Comparison of ENCODE assay signal across 8 cellular contexts in the genomic region with DNA sequence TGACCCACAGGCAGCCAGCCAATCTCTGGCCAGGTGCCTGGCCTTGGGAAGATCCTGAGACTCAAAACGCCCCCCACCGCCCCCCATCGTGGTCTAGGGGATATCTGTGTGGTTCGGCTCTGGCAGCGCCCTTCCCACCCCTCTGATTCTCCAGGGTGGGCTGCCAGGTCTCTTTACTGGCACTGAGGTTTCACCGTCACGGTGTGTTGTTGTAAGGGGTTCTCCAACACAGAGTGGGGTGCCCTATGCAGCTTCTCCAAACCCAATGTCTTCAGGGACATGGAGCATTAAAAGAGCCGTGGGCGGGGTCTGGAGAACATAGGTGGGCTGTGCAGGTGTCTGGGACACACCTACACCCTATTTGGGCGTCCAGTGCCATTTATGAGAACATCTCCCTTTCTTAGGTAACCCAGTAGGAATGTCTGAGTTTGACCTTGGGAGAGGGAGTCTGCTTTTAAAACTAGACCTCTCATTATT. TPM values are rescaled to one million over a fixed set of nuclear protein-coding genes. Genes with fewer than 3 reads are reported as not detected.
DNase-seq lines count a peak whose midpoint lies in the region; ATAC-seq and TF ChIP-seq lines count a peak whose summit lies in the region.

No MANE protein-coding gene starts in this region.

- peaks cover 60% of the 10 kb centered on the region for H3K4me1 Mint-ChIP-seq in dendritic cell treated with granulocyte-macrophage colony-stimulating factor and Interleukin-4, amounts not matched to agents 40 ng/mL and 50 ng/mL, for 4 days (ENCODE audit: low read depth)
- peaks cover 42% of the 10 kb centered on the region for H3K4me1 Mint-ChIP-seq in neural progenitor cell

- H3K9ac ChIP-seq in BLaER1 treated with 17β-estradiol and CSF1 and Interleukin-3, amounts not matched to agents 10 nM and 100 nM, result peak overlapping the region; percentile 80 to 91 (median 87)
- H3K9ac ChIP-seq in MM.1S (ENCODE audit: low read length) (no peak overlapping the region), neural progenitor cell (no peak overlapping the region)

- no peak overlapping the region for H2AFZ ChIP-seq in MM.1S (ENCODE audit: low read length)
- no peak overlapping the region for H2AFZ ChIP-seq in neural progenitor cell (replicated peaks)

- H3K9me3 Mint-ChIP-seq in dendritic cell treated with granulocyte-macrophage colony-stimulating factor and Interleukin-4, amounts not matched to agents 40 ng/mL and 50 ng/mL, for 4 days, result no peaks in the 10 kb centered on the region
- no peaks in the 10 kb centered on the region for H3K9me3 Mint-ChIP-seq in neural progenitor cell

- H4K20me1 ChIP-seq in BLaER1 treated with 17β-estradiol and CSF1 and Interleukin-3, amounts not matched to agents 10 nM and 100 nM, result peaks cover 55 to 62% (median 59%) of the 10 kb centered on the region in 11 experiments
- H4K20me1 ChIP-seq in MM.1S (ENCODE audit: insufficient read depth, low read length) (no peaks in the 10 kb centered on the region), neural progenitor cell (ENCODE audit: low read depth) (peaks cover 44% of the 10 kb centered on the region)

- H3K4me2 ChIP-seq in BLaER1 treated with 17β-estradiol and CSF1 and Interleukin-3, amounts not matched to agents 10 nM and 100 nM, result peak overlapping the region; percentile 93 to 100 (median 99)
- H3K4me2 ChIP-seq in MM.1S (ENCODE audit: low read depth, low read length) (peak overlapping the region; percentile 91), neural progenitor cell (no peak overlapping the region)

- H3K27me3 Mint-ChIP-seq in dendritic cell treated with granulocyte-macrophage colony-stimulating factor and Interleukin-4, amounts not matched to agents 40 ng/mL and 50 ng/mL, for 4 days, result no peaks in the 10 kb centered on the region
- H3K27me3 Mint-ChIP-seq in neural progenitor cell (ENCODE audit: insufficient read depth, low read depth), result peaks cover 2% of the 10 kb centered on the region

- H3K36me3 ChIP-seq in BLaER1 treated with 17β-estradiol and CSF1 and Interleukin-3, amounts not matched to agents 10 nM and 100 nM, result peaks cover 17 to 32% (median 28%) of the 10 kb centered on the region in 11 experiments; a peak in 21 of 22 replicates
- H3K36me3 ChIP-seq in MM.1S (replicated peaks; ENCODE audit: insufficient read depth, low read length) (no peaks in the 10 kb centered on the region), neural progenitor cell (no peaks in the 10 kb centered on the region)

- H3F3A ChIP-seq in MM.1S (ENCODE audit: insufficient read depth, low read length), result no peaks in the 10 kb centered on the region
- H3F3A ChIP-seq in neural progenitor cell (ENCODE audit: low read depth), result peaks cover 18% of the 10 kb centered on the region

- no peaks in the 10 kb centered on the region for H3K27me3 ChIP-seq in BLaER1 treated with 17β-estradiol and CSF1 and Interleukin-3, amounts not matched to agents 10 nM and 100 nM
- H3K27me3 ChIP-seq in MM.1S (replicated peaks; ENCODE audit: insufficient read depth, low read length) (peaks cover 19% of the 10 kb centered on the region), neural progenitor cell (peaks cover 31% of the 10 kb centered on the region)

- intact Hi-C loops in dendritic cell treated with granulocyte-macrophage colony-stimulating factor and Interleukin-4, amounts not matched to agents 40 ng/mL and 50 ng/mL, for 4 days (cut with micrococcal nuclease), result loop anchor here (1.0 to 2.0 kb wide), 2 partner anchors 27 to 37 kb away; a partner anchor contains a TSS

- H3K27ac Mint-ChIP-seq in dendritic cell treated with granulocyte-macrophage colony-stimulating factor and Interleukin-4, amounts not matched to agents 40 ng/mL and 50 ng/mL, for 4 days, result peak overlapping the region; percentile 95
- H3K27ac Mint-ChIP-seq in neural progenitor cell, result no peak overlapping the region

- no peak for TF ChIP-seq CTCF in MM.1S (IDR thresholded peaks at IDR 0.05; ENCODE audit: low read length)
- no peak for TF ChIP-seq CTCF in neural progenitor cell (IDR thresholded peaks at IDR 0.05)

- no peaks in the 10 kb centered on the region for H3K9me2 ChIP-seq in MM.1S (replicated peaks; ENCODE audit: insufficient read depth, low read length)

- H3K27ac ChIP-seq in BLaER1 treated with 17β-estradiol and CSF1 and Interleukin-3, amounts not matched to agents 10 nM and 100 nM, result peak overlapping the region; percentile 71 to 89 (median 82)
- H3K27ac ChIP-seq in MM.1S (ENCODE audit: low read length) (no peak overlapping the region), neural progenitor cell (no peak overlapping the region)

- DNase-seq in MM.1S, result no peak
- no peak for DNase-seq in neural progenitor cell (ENCODE audit: low spot score)
- DNase-seq in NCI-H2171 treated with DMSO at 0.1 percent for 48 hours (lab: John Stamatoyannopoulos, UW), result no peak
- no peak for DNase-seq in GF-D8 (lab: John Stamatoyannopoulos, UW)
- DNase-seq in stimulated activated CD4-positive, alpha-beta T cell treated with anti-CD3 and anti-CD28 coated beads, Interleukin-4, amount 100 ng/mL, for 24 hours, result no peak

- H3K79me2 ChIP-seq in MM.1S (ENCODE audit: low read length), result peaks cover 58% of the 10 kb centered on the region
- H3K79me2 ChIP-seq in neural progenitor cell (ENCODE audit: low read depth), result no peaks in the 10 kb centered on the region

- peak overlapping the region; percentile 76 to 87 (median 82) for H3K4me3 ChIP-seq in BLaER1 treated with 17β-estradiol and CSF1 and Interleukin-3, amounts not matched to agents 10 nM and 100 nM
- H3K4me3 ChIP-seq in MM.1S (ENCODE audit: low read length) (peak overlapping the region; percentile 81; the same call in 1 of the 2 replicates), neural progenitor cell (no peak overlapping the region)

- no peaks in the 10 kb centered on the region for H3K9me3 ChIP-seq in BLaER1 treated with 17β-estradiol and CSF1 and Interleukin-3, amounts not matched to agents 10 nM and 100 nM (replicated peaks in 1 of 11)
- H3K9me3 ChIP-seq in MM.1S (replicated peaks; ENCODE audit: insufficient read depth, low read length), result no peaks in the 10 kb centered on the region
- no peaks in the 10 kb centered on the region for H3K9me3 ChIP-seq in neural progenitor cell (ENCODE audit: low read depth)

- H3K4me3 Mint-ChIP-seq in dendritic cell treated with granulocyte-macrophage colony-stimulating factor and Interleukin-4, amounts not matched to agents 40 ng/mL and 50 ng/mL, for 4 days, result peak overlapping the region; percentile 84
- peak overlapping the region; percentile 86 for H3K4me3 Mint-ChIP-seq in neural progenitor cell

- H3K4me1 ChIP-seq in BLaER1 treated with 17β-estradiol and CSF1 and Interleukin-3, amounts not matched to agents 10 nM and 100 nM, result peaks cover 54 to 81% (median 73%) of the 10 kb centered on the region in 10 experiments
- H3K4me1 ChIP-seq in MM.1S (ENCODE audit: low read length) (0 out of 2 replicates have a peak, but pooled peaks cover 5% of the 10 kb centered on the region), neural progenitor cell (peaks cover 13% of the 10 kb centered on the region)

- ATAC-seq in GM21423 (IDR thresholded peaks at IDR 0.05; ENCODE audit: unreplicated experiment), result no peak

- H3K36me3 Mint-ChIP-seq in dendritic cell treated with granulocyte-macrophage colony-stimulating factor and Interleukin-4, amounts not matched to agents 40 ng/mL and 50 ng/mL, for 4 days (ENCODE audit: low read depth), result peaks cover 46% of the 10 kb centered on the region
- H3K36me3 Mint-ChIP-seq in neural progenitor cell, result no peaks in the 10 kb centered on the region

RNA-seq across cellular contexts. Expression of a gene that starts 1.5 kb away (rescaled TPM):
- total RNA-seq in neural progenitor cell (ENCODE audit: low replicate concordance), result 4.3 and 4.7 TPM in 2 replicates

RNA-seq across cellular contexts. Expression of a gene that starts 24.0 kb away (rescaled TPM):
- total RNA-seq in neural progenitor cell (ENCODE audit: low replicate concordance), result 0.17 and 0.22 TPM in 2 replicates

RNA-seq across cellular contexts. Expression of a gene that starts 27.8 kb away (rescaled TPM):
- 16.5 and 76.7 TPM in 2 replicates for total RNA-seq in neural progenitor cell (ENCODE audit: low replicate concordance)

RNA-seq across cellular contexts. Expression of a gene that starts 37.8 kb away (rescaled TPM):
- total RNA-seq in neural progenitor cell (ENCODE audit: low replicate concordance), result 31.1 and 50.3 TPM in 2 replicates

Comparison
In these comparisons a context has a peak if more than half of its experiments do, and no peak if none do; other contexts are left out.
1. H3K27ac ChIP-seq: peak in BLaER1 treated with 17β-estradiol and CSF1 and Interleukin-3, amounts not matched to agents 10 nM and 100 nM (11 of 11); none in MM.1S (single experiment) and neural progenitor cell (single experiment).
2. H3K9ac ChIP-seq: peak in BLaER1 treated with 17β-estradiol and CSF1 and Interleukin-3, amounts not matched to agents 10 nM and 100 nM (11 of 11); none in MM.1S (single experiment) and neural progenitor cell (single experiment).